In genomic region chr12:115375188-115375991, GRCh38 we compare ENCODE assay signal across 8 cellular contexts.
DNase-seq lines count a peak whose midpoint lies in the region; ATAC-seq and TF ChIP-seq lines count a peak whose summit lies in the region.

No MANE protein-coding gene starts in this region.

- intact Hi-C loops in CD4-positive, alpha-beta memory T cell (cut with micrococcal nuclease): no loop called here

- no peaks in the 10 kb centered on the region for H3K9me3 ChIP-seq in CD4-positive, alpha-beta memory T cell (ENCODE audit: control insufficient read depth in 1 of 2, low read length in 2 of 2)

- ATAC-seq in GM21737 (IDR thresholded peaks at IDR 0.05; ENCODE audit: unreplicated experiment): peak; percentile 89

- H3K4me1 ChIP-seq in CD4-positive, alpha-beta memory T cell (ENCODE audit: insufficient read depth, low read length): no peaks in the 10 kb centered on the region

- no peaks in the 10 kb centered on the region for H3K36me3 Mint-ChIP-seq in CD4-positive, alpha-beta memory T cell
- H3K36me3 Mint-ChIP-seq in T-helper 2 cell treated with Interferon-gamma antibody and Interleukin-4, amounts not matched to agents 5 μg/mL and 100 μg/mL, for 36 hours (ENCODE audit: low read depth): no peaks in the 10 kb centered on the region

- CTCF ChIA-PET in CD4-positive, alpha-beta memory T cell (lab: Charles Lee; ENCODE audit: partially characterized antibody): no interaction called here

- H3K27ac ChIP-seq in CD4-positive, alpha-beta memory T cell (ENCODE audit: low read depth, low read length): no peak overlapping the region

- H3K9me3 Mint-ChIP-seq in CD4-positive, alpha-beta memory T cell: peaks cover 2 to 22% (median 9%) of the 10 kb centered on the region in 8 donors
- H3K9me3 Mint-ChIP-seq in T-helper 2 cell treated with Interferon-gamma antibody and Interleukin-4, amounts not matched to agents 5 μg/mL and 100 μg/mL, for 36 hours: peaks cover 17% of the 10 kb centered on the region

- POLR2A ChIA-PET in CD4-positive, alpha-beta memory T cell (lab: Charles Lee; ENCODE audit: partially characterized antibody): no interaction called here

- TF ChIP-seq CTCF in GM12865 (IDR thresholded peaks at IDR 0.05; ENCODE audit: insufficient read depth, low read depth, low read length, missing control alignments): no peak
- no peak for TF ChIP-seq CTCF in choroid plexus epithelial cell (conservative IDR thresholded peaks at IDR 0.05; ENCODE audit: low read depth, low read length)

- H3K27ac Mint-ChIP-seq in CD4-positive, alpha-beta memory T cell: no peak overlapping the region
- H3K27ac Mint-ChIP-seq in T-helper 2 cell treated with Interferon-gamma antibody and Interleukin-4, amounts not matched to agents 5 μg/mL and 100 μg/mL, for 36 hours: no peak overlapping the region

- H3K36me3 ChIP-seq in CD4-positive, alpha-beta memory T cell (ENCODE audit: insufficient read depth, low read length): no peaks in the 10 kb centered on the region

- H3K4me1 Mint-ChIP-seq in CD4-positive, alpha-beta memory T cell: no peaks in the 10 kb centered on the region
- peaks cover 7% of the 10 kb centered on the region for H3K4me1 Mint-ChIP-seq in T-helper 2 cell treated with Interferon-gamma antibody and Interleukin-4, amounts not matched to agents 5 μg/mL and 100 μg/mL, for 36 hours (ENCODE audit: low read depth)

- H3K4me3 ChIP-seq in GM12865 (ENCODE audit: low read depth, low read length) (peak overlapping the region; percentile 24), choroid plexus epithelial cell (ENCODE audit: low read depth, low read length) (no peak overlapping the region)
- H3K4me3 ChIP-seq in CD4-positive, alpha-beta memory T cell (ENCODE audit: low read length in 2 of 2): no peak overlapping the region

- H3K27me3 Mint-ChIP-seq in CD4-positive, alpha-beta memory T cell: no peaks in the 10 kb centered on the region
- no peaks in the 10 kb centered on the region for H3K27me3 Mint-ChIP-seq in T-helper 2 cell treated with Interferon-gamma antibody and Interleukin-4, amounts not matched to agents 5 μg/mL and 100 μg/mL, for 36 hours (ENCODE audit: low read depth)

- no peaks in the 10 kb centered on the region for H3K27me3 ChIP-seq in CD4-positive, alpha-beta memory T cell (ENCODE audit: insufficient read depth, low read length)

- DNase-seq in GM12865 (ENCODE audit: low read depth) (peak; percentile 88), HuH-7 (ENCODE audit: low spot score) (peak; percentile 9), choroid plexus epithelial cell (ENCODE audit: low read depth) (peak; percentile 84), 8988T (no peak), putamen (ENCODE audit: low spot score) (no peak)
- DNase-seq in CD4-positive, alpha-beta memory T cell: no peak
- no peak for DNase-seq in T-helper 2 cell treated with Interferon-gamma antibody and Interleukin-4, amounts not matched to agents 5 μg/mL and 100 μg/mL, for 36 hours (ENCODE audit: low spot score)

- H3K4me3 Mint-ChIP-seq in CD4-positive, alpha-beta memory T cell: no peak overlapping the region
- no peak overlapping the region for H3K4me3 Mint-ChIP-seq in T-helper 2 cell treated with Interferon-gamma antibody and Interleukin-4, amounts not matched to agents 5 μg/mL and 100 μg/mL, for 36 hours

Comparison
In these comparisons a context has a peak if more than half of its experiments do, and no peak if none do; other contexts are left out.
1. DNase-seq: peak in GM12865 (single experiment), HuH-7 (single experiment) and choroid plexus epithelial cell (single experiment); none in CD4-positive, alpha-beta memory T cell (0 of 5), 8988T (single experiment), T-helper 2 cell treated with Interferon-gamma antibody and Interleukin-4, amounts not matched to agents 5 μg/mL and 100 μg/mL, for 36 hours (single experiment) and putamen (single experiment).